ENCODE assay signal across 1 cellular context in the genomic region with DNA sequence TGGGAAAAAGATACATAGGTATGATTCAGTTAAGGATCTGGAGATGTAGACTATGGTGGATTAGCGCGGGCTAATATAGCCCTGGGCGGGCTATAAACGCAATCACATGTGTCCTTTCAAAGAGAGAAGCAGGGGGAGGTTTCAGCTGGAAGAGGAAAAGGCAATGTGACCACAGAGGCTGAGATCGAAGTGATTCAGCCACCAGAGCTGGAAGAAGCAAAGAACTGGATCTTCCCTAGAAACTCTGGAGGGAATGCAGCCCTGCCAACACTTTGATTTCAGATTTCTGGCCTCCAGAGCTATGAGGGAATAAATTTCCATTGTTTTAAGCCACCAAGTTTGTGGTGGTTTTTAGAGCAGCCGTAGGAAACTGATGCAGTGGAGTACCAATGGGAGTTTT.
TF ChIP-seq lines count a peak whose summit lies in the region.

No MANE protein-coding gene starts in this region.

TF ChIP-seq in WTC11, 78 proteins besides CTCF, POLR2A, EP300 and RAD21 (continued from another document):
- TF ChIP-seq, protein P1, sequence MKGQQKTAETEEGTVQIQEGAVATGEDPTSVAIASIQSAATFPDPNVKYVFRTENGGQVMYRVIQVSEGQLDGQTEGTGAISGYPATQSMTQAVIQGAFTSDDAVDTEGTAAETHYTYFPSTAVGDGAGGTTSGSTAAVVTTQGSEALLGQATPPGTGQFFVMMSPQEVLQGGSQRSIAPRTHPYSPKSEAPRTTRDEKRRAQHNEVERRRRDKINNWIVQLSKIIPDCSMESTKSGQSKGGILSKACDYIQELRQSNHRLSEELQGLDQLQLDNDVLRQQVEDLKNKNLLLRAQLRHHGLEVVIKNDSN (CRISPR knock-in tag; IDR thresholded peaks at IDR 0.05), result no peak
